Comparison of ENCODE assay signal across 12 cellular contexts in genomic region chr14:69667938-69668336, GRCh38. TPM values are rescaled to one million over a fixed set of nuclear protein-coding genes. Genes with fewer than 3 reads are reported as not detected.
DNase-seq lines count a peak whose midpoint lies in the region; ATAC-seq, FAIRE-seq and TF ChIP-seq lines count a peak whose summit lies in the region.
"Had no signal": no experiment of that assay in that cellular context is flagged by ENCODE, and none has a peak within 500 bp of the region (broad histone marks: within the 10 kb centered on the region; RNA-seq: fewer than 3 reads in every experiment).

No MANE protein-coding gene starts in this region.

- TF ChIP-seq CTCF in coronary artery (IDR thresholded peaks at IDR 0.05) = no peak

- DNase-seq in GM12891 (ENCODE audit: insufficient read length, low spot score) (no peak), memory B cell (ENCODE audit: low spot score in 2 of 2) (no peak), KG1 (lab: John Stamatoyannopoulos, UW) (no peak), NCI-H1694 treated with DMSO at 0.1 percent for 48 hours (lab: John Stamatoyannopoulos, UW) (no peak), coronary artery (ENCODE audit: low spot score) (no peak), superior temporal gyrus (ENCODE audit: extremely low spot score) (no peak)
- DNase-seq: DND-41, hippocampal formation, occipital lobe had no signal

- no peak overlapping the region for H3K4me3 ChIP-seq in coronary artery

- peaks cover 16% of the 10 kb centered on the region for H3K36me3 Mint-ChIP-seq in memory B cell

- no peak for TF ChIP-seq POLR2A in GM12891 (IDR thresholded peaks at IDR 0.05; ENCODE audit: low read depth, low read length)

- H3K9me3 Mint-ChIP-seq in memory B cell = peaks cover 5% of the 10 kb centered on the region

- H3K4me1 Mint-ChIP-seq in memory B cell = peaks cover 82% of the 10 kb centered on the region

- peak overlapping the region in 1 of 2 donors; percentile 25 for H3K27ac ChIP-seq in coronary artery
- H3K27ac ChIP-seq: KMS-11 had no signal

- peak overlapping the region; percentile 90 for H3K27ac Mint-ChIP-seq in memory B cell

- ATAC-seq in GM21447 (IDR thresholded peaks at IDR 0.05; ENCODE audit: unreplicated experiment) = peak; percentile 15
- ATAC-seq in HG03565 (IDR thresholded peaks at IDR 0.05; ENCODE audit: unreplicated experiment) = peak; percentile 6
- ATAC-seq in memory B cell (ENCODE audit: low read depth) = peak; percentile 76

- no peak for FAIRE-seq in GM12891 (lab: Jason Lieb, UNC)

- H3K4me3 Mint-ChIP-seq in memory B cell = peak overlapping the region; percentile 76

- H3K27me3 Mint-ChIP-seq in memory B cell = no peaks in the 10 kb centered on the region

TF ChIP-seq in GM12891, 5 proteins besides CTCF, POLR2A, EP300 and RAD21:
- TF ChIP-seq SPI1 (IDR thresholded peaks at IDR 0.05; ENCODE audit: low read depth, low read length) (peak; percentile 59), TAF1 (IDR thresholded peaks at IDR 0.05; ENCODE audit: low read depth, low read length) (no peak)

RNA-seq across cellular contexts. Expression of gene SUSD6, which starts 56.5 kb away (rescaled TPM):
- polyA plus RNA-seq in GM12891 (2012; ENCODE audit: low read depth, missing spikeins) = 24.1 TPM

Comparison
In these comparisons a context has a peak if more than half of its experiments do, and no peak if none do; other contexts are left out.
1. ATAC-seq: peak in every context shown above with its lines; median percentile 76 in memory B cell; 15 in GM21447; 6 in HG03565.